9 cellular contexts compared by ENCODE assay signal in genomic region chr12:8687846-8688601, GRCh38. TPM values are rescaled to one million over a fixed set of nuclear protein-coding genes. Genes with fewer than 3 reads are reported as not detected.
DNase-seq lines count a peak whose midpoint lies in the region; ATAC-seq, FAIRE-seq and TF ChIP-seq lines count a peak whose summit lies in the region.
"Had no signal": no experiment of that assay in that cellular context is flagged by ENCODE, and none has a peak within 500 bp of the region (broad histone marks: within the 10 kb centered on the region; RNA-seq: fewer than 3 reads in every experiment).

No MANE protein-coding gene starts in this region.

- no peaks in the 10 kb centered on the region for H4K20me1 ChIP-seq in hepatocyte (ENCODE audit: insufficient read depth, poor library complexity, severe bottlenecking)
- no peaks in the 10 kb centered on the region for H4K20me1 ChIP-seq in Karpas-422 (ENCODE audit: insufficient read depth, low read depth, low read length)

- H3K79me2 ChIP-seq in hepatocyte (no peaks in the 10 kb centered on the region), Karpas-422 (ENCODE audit: low read length) (no peaks in the 10 kb centered on the region)

- H3K4me3 ChIP-seq in adipocyte (ENCODE audit: low read length) (peak overlapping the region; percentile 54), hepatocyte (no peak overlapping the region), small intestine (ENCODE audit: low read depth in 1 of 2, low read length in 2 of 2) (no peak overlapping the region), Karpas-422 (ENCODE audit: low read length) (no peak overlapping the region)

- H3K9me3 ChIP-seq in adipocyte (ENCODE audit: control insufficient read depth, low read length) (no peaks in the 10 kb centered on the region), hepatocyte (ENCODE audit: low read depth) (no peaks in the 10 kb centered on the region), small intestine (ENCODE audit: control insufficient read depth, low read depth) (no peaks in the 10 kb centered on the region), Karpas-422 (ENCODE audit: low read length) (no peaks in the 10 kb centered on the region)

- 43% methylated on average over 2 of the region's 2 CpGs for WGBS in hepatocyte (ENCODE audit: low lambda C conversion rate, missing lambda C conversion rate)
- 36 to 42% (median 38%) methylated on average over 2 of the region's 2 CpGs for WGBS in small intestine, 3 donors

- FAIRE-seq in small intestine (lab: Jason Lieb, UNC), result no peak
- FAIRE-seq: islet of Langerhans had no signal

- no peaks in the 10 kb centered on the region for H3K9me2 ChIP-seq in hepatocyte (replicated peaks; ENCODE audit: insufficient read depth)
- no peaks in the 10 kb centered on the region for H3K9me2 ChIP-seq in Karpas-422 (replicated peaks; ENCODE audit: insufficient read depth, low read length)

- H3K4me1 ChIP-seq in adipocyte (ENCODE audit: control insufficient read depth, insufficient read depth, low read length), result peaks cover 28% of the 10 kb centered on the region
- peaks cover 24% of the 10 kb centered on the region for H3K4me1 ChIP-seq in hepatocyte (ENCODE audit: insufficient read depth)
- no peaks in the 10 kb centered on the region for H3K4me1 ChIP-seq in small intestine (ENCODE audit: control insufficient read depth in 2 of 2, insufficient read depth in 1 of 2, low read depth in 1 of 2, low read length in 1 of 2)
- peaks cover 8% of the 10 kb centered on the region for H3K4me1 ChIP-seq in Karpas-422 (ENCODE audit: low read length)

- H3K4me2 ChIP-seq in hepatocyte (peak overlapping the region; percentile 35), Karpas-422 (ENCODE audit: low read depth, low read length, poor library complexity, severe bottlenecking) (no peak overlapping the region)

- H3K9ac ChIP-seq in adipocyte (ENCODE audit: low read length) (peak overlapping the region; percentile 33), Karpas-422 (ENCODE audit: low read length) (no peak overlapping the region)

- H3K36me3 ChIP-seq in adipocyte (ENCODE audit: control insufficient read depth, insufficient read depth, low read length, severe bottlenecking) (no peaks in the 10 kb centered on the region), hepatocyte (replicated peaks; ENCODE audit: insufficient read depth, low read depth) (no peaks in the 10 kb centered on the region), small intestine (ENCODE audit: control insufficient read depth in 2 of 2, insufficient read depth in 2 of 2, low read length in 2 of 2) (no peaks in the 10 kb centered on the region), Karpas-422 (ENCODE audit: insufficient read depth, low read length) (no peaks in the 10 kb centered on the region)

- H3K27ac ChIP-seq in hepatocyte, result peak overlapping the region; percentile 77
- H3K27ac ChIP-seq in small intestine (ENCODE audit: low read depth in 1 of 2, low read length in 1 of 2), result no peak overlapping the region
- H3K27ac ChIP-seq in Karpas-422 (ENCODE audit: low read length), result no peak overlapping the region

- H2AFZ ChIP-seq in hepatocyte (no peak overlapping the region), Karpas-422 (ENCODE audit: low read length) (no peak overlapping the region)

- H3K27me3 ChIP-seq in adipocyte (replicated peaks; ENCODE audit: control insufficient read depth, insufficient read depth, low read length) (no peaks in the 10 kb centered on the region), hepatocyte (no peaks in the 10 kb centered on the region), small intestine (ENCODE audit: control insufficient read depth in 2 of 2, insufficient read depth in 2 of 2, low read length in 2 of 2) (no peaks in the 10 kb centered on the region), Karpas-422 (ENCODE audit: low read length) (no peaks in the 10 kb centered on the region)

- ATAC-seq in GM21529 (IDR thresholded peaks at IDR 0.05; ENCODE audit: unreplicated experiment), result no peak

- peak; percentile 47 for DNase-seq in DMS53 treated with DMSO at 0.1 percent for 48 hours (lab: John Stamatoyannopoulos, UW; ENCODE audit: unreplicated experiment)
- peak; percentile 93 for DNase-seq in NCI-H1105 treated with DMSO at 0.1 percent for 48 hours (lab: John Stamatoyannopoulos, UW)
- peak; percentile 85 for DNase-seq in adipocyte (ENCODE audit: low read depth)
- peak; percentile 81 for DNase-seq in hepatocyte (ENCODE audit: low spot score)
- peak; percentile 31 for DNase-seq in small intestine
- DNase-seq in activated CD4-positive, alpha-beta T cell treated with anti-CD3 and anti-CD28 coated beads, Interleukin-2, amount 50 U/mL, for 1 hour, result no peak
- no peak for DNase-seq in Karpas-422

- TF ChIP-seq CTCF in hepatocyte (IDR thresholded peaks at IDR 0.05; ENCODE audit: poor library complexity), result no peak

RNA-seq across cellular contexts. Expression of gene RIMKLB, which starts 9.8 kb away (rescaled TPM):
- 28.9 and 37.3 TPM in 2 replicates for total RNA-seq in hepatocyte
- 20.7 and 25.7 TPM in 2 replicates for polyA plus RNA-seq in hepatocyte
- 10 to 100 TPM in 2 of 3 donors, 1 to 10 TPM in 1; 9.5 to 42.7 (median 19.5) TPM for polyA plus RNA-seq in small intestine
- 0.89 and 0.90 TPM in 2 replicates for total RNA-seq in Karpas-422 (2014; rRNA removed; shearing (Covaris generic); ENCODE audit: low replicate concordance)

RNA-seq across cellular contexts. Expression of gene MFAP5, which starts 25.4 kb away (rescaled TPM):
- total RNA-seq in hepatocyte, result 1.7 and 1.9 TPM in 2 replicates
- polyA plus RNA-seq in hepatocyte (0.15 and 1.0 TPM in 2 replicates), small intestine (10 to 100 TPM in 1 of 3 donors, 1 to 10 TPM in 1, not detected in 1; 1.4 to 48.2 TPM)
- not detected in 2 replicates for total RNA-seq in Karpas-422 (2014; rRNA removed; shearing (Covaris generic); ENCODE audit: low replicate concordance)

Comparison
In these comparisons a context has a peak if more than half of its experiments do, and no peak if none do; other contexts are left out.
1. DNase-seq: peak in DMS53 treated with DMSO at 0.1 percent for 48 hours (single experiment), NCI-H1105 treated with DMSO at 0.1 percent for 48 hours (single experiment), adipocyte (single experiment), hepatocyte (single experiment) and small intestine (single experiment); none in activated CD4-positive, alpha-beta T cell treated with anti-CD3 and anti-CD28 coated beads, Interleukin-2, amount 50 U/mL, for 1 hour (single experiment) and Karpas-422 (single experiment).
2. RNA of gene RIMKLB, which starts 9.8 kb away (total RNA-seq): 28.9 to 37.3 TPM in hepatocyte; 0.89 to 0.90 TPM in Karpas-422; every median in the first group is over 10 times any median in the second.